1 cellular context compared by ENCODE assay signal in the genomic region with DNA sequence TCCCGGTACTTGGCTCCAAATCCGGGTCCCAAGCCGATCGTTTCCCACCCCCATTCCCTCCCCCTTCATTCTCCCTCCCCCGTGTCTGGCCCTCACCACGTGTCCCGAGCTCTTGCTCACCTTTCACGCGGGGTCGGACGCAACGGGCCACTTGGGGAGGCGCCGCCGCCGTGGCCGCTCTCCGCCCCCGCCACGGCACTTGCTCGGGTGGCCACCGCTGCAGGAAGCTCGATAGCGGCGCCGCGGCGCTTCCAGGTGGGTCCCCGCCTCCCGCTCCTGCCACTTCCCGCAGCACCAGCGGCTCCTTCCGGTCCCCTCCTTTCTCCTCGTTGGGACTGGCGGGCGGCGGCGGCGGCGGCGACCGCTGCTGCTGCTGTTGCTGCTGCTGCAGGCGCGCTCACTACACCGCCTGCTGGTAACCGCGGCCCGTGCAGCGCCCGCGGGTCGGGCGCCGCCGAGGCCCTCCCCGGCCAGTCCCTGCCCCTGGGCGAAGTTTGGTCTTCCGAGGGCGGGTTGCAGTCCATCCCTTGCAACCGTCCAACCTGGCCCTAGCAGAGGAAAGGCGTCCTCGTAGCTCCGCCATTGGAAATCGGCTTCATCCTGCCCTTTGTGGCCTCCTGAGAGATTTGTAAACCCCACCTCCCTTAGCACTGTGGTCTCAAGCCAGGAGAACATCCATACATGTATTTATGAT.
TF ChIP-seq lines count a peak whose summit lies in the region.

No MANE protein-coding gene starts in this region.

TF ChIP-seq in GM12878, 131 proteins besides CTCF, POLR2A, EP300 and RAD21 (continued from another document and continues in another):
- TF ChIP-seq, protein P1, sequence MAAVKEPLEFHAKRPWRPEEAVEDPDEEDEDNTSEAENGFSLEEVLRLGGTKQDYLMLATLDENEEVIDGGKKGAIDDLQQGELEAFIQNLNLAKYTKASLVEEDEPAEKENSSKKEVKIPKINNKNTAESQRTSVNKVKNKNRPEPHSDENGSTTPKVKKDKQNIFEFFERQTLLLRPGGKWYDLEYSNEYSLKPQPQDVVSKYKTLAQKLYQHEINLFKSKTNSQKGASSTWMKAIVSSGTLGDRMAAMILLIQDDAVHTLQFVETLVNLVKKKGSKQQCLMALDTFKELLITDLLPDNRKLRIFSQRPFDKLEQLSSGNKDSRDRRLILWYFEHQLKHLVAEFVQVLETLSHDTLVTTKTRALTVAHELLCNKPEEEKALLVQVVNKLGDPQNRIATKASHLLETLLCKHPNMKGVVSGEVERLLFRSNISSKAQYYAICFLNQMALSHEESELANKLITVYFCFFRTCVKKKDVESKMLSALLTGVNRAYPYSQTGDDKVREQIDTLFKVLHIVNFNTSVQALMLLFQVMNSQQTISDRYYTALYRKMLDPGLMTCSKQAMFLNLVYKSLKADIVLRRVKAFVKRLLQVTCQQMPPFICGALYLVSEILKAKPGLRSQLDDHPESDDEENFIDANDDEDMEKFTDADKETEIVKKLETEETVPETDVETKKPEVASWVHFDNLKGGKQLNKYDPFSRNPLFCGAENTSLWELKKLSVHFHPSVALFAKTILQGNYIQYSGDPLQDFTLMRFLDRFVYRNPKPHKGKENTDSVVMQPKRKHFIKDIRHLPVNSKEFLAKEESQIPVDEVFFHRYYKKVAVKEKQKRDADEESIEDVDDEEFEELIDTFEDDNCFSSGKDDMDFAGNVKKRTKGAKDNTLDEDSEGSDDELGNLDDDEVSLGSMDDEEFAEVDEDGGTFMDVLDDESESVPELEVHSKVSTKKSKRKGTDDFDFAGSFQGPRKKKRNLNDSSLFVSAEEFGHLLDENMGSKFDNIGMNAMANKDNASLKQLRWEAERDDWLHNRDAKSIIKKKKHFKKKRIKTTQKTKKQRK (IDR thresholded peaks at IDR 0.05; ENCODE audit: low read depth, low read length) = no peak
- TF ChIP-seq BHLHE40 (IDR thresholded peaks at IDR 0.05; ENCODE audit: borderline replicate concordance in 1 of 2, low read depth in 2 of 2, low read length in 1 of 2) = peak; percentile 78 to 91; a peak in 3 of 4 replicates
- peak; percentile 69 for TF ChIP-seq NR2F1 (conservative IDR thresholded peaks at IDR 0.05)
- 0 out of 2 replicates have a peak, but pooled peaks have one; percentile 10 for TF ChIP-seq CHD2 (IDR thresholded peaks at IDR 0.05; ENCODE audit: borderline replicate concordance, low read depth, low read length)
- TF ChIP-seq, protein P2, sequence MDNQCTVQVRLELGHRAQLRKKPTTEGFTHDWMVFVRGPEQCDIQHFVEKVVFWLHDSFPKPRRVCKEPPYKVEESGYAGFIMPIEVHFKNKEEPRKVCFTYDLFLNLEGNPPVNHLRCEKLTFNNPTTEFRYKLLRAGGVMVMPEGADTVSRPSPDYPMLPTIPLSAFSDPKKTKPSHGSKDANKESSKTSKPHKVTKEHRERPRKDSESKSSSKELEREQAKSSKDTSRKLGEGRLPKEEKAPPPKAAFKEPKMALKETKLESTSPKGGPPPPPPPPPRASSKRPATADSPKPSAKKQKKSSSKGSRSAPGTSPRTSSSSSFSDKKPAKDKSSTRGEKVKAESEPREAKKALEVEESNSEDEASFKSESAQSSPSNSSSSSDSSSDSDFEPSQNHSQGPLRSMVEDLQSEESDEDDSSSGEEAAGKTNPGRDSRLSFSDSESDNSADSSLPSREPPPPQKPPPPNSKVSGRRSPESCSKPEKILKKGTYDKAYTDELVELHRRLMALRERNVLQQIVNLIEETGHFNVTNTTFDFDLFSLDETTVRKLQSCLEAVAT (IDR thresholded peaks at IDR 0.05) = 0 out of 2 replicates have a peak, but pooled peaks have one; percentile 51
- TF ChIP-seq PML (IDR thresholded peaks at IDR 0.05; ENCODE audit: low read length) = peak; percentile 63; the same call in 1 of the 2 replicates
- TF ChIP-seq ETV6 (conservative IDR thresholded peaks at IDR 0.05 in 1 of 2, IDR thresholded peaks at IDR 0.05 in 1 of 2; ENCODE audit: borderline replicate concordance in 1 of 2, low read depth in 1 of 2) = peak in 1 of 2 experiments; percentile 89; a peak in 2 of 4 replicates
- TF ChIP-seq ESRRA (IDR thresholded peaks at IDR 0.05; ENCODE audit: low read length) = no peak
- no peak for TF ChIP-seq MYB (IDR thresholded peaks at IDR 0.05; ENCODE audit: borderline replicate concordance, low read depth, low read length)
- TF ChIP-seq, protein P3, sequence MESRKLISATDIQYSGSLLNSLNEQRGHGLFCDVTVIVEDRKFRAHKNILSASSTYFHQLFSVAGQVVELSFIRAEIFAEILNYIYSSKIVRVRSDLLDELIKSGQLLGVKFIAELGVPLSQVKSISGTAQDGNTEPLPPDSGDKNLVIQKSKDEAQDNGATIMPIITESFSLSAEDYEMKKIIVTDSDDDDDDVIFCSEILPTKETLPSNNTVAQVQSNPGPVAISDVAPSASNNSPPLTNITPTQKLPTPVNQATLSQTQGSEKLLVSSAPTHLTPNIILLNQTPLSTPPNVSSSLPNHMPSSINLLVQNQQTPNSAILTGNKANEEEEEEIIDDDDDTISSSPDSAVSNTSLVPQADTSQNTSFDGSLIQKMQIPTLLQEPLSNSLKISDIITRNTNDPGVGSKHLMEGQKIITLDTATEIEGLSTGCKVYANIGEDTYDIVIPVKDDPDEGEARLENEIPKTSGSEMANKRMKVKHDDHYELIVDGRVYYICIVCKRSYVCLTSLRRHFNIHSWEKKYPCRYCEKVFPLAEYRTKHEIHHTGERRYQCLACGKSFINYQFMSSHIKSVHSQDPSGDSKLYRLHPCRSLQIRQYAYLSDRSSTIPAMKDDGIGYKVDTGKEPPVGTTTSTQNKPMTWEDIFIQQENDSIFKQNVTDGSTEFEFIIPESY (IDR thresholded peaks at IDR 0.05) = no peak
- TF ChIP-seq ZSCAN29 (IDR thresholded peaks at IDR 0.05) = no peak
- TF ChIP-seq RUNX3 (IDR thresholded peaks at IDR 0.05; ENCODE audit: low read length) = peak; percentile 89
- no peak for TF ChIP-seq CEBPB (IDR thresholded peaks at IDR 0.05; ENCODE audit: borderline replicate concordance in 1 of 2, low read depth in 2 of 2, low read length in 2 of 2)
- no peak for TF ChIP-seq SMAD1 (IDR thresholded peaks at IDR 0.05; ENCODE audit: low read depth, partially characterized antibody)
- TF ChIP-seq ASH2L (IDR thresholded peaks at IDR 0.05; ENCODE audit: borderline replicate concordance, low read depth) = no peak
- TF ChIP-seq, protein P4, sequence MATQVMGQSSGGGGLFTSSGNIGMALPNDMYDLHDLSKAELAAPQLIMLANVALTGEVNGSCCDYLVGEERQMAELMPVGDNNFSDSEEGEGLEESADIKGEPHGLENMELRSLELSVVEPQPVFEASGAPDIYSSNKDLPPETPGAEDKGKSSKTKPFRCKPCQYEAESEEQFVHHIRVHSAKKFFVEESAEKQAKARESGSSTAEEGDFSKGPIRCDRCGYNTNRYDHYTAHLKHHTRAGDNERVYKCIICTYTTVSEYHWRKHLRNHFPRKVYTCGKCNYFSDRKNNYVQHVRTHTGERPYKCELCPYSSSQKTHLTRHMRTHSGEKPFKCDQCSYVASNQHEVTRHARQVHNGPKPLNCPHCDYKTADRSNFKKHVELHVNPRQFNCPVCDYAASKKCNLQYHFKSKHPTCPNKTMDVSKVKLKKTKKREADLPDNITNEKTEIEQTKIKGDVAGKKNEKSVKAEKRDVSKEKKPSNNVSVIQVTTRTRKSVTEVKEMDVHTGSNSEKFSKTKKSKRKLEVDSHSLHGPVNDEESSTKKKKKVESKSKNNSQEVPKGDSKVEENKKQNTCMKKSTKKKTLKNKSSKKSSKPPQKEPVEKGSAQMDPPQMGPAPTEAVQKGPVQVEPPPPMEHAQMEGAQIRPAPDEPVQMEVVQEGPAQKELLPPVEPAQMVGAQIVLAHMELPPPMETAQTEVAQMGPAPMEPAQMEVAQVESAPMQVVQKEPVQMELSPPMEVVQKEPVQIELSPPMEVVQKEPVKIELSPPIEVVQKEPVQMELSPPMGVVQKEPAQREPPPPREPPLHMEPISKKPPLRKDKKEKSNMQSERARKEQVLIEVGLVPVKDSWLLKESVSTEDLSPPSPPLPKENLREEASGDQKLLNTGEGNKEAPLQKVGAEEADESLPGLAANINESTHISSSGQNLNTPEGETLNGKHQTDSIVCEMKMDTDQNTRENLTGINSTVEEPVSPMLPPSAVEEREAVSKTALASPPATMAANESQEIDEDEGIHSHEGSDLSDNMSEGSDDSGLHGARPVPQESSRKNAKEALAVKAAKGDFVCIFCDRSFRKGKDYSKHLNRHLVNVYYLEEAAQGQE (IDR thresholded peaks at IDR 0.05; ENCODE audit: low read depth, low read length) = no peak
- TF ChIP-seq, protein P5, sequence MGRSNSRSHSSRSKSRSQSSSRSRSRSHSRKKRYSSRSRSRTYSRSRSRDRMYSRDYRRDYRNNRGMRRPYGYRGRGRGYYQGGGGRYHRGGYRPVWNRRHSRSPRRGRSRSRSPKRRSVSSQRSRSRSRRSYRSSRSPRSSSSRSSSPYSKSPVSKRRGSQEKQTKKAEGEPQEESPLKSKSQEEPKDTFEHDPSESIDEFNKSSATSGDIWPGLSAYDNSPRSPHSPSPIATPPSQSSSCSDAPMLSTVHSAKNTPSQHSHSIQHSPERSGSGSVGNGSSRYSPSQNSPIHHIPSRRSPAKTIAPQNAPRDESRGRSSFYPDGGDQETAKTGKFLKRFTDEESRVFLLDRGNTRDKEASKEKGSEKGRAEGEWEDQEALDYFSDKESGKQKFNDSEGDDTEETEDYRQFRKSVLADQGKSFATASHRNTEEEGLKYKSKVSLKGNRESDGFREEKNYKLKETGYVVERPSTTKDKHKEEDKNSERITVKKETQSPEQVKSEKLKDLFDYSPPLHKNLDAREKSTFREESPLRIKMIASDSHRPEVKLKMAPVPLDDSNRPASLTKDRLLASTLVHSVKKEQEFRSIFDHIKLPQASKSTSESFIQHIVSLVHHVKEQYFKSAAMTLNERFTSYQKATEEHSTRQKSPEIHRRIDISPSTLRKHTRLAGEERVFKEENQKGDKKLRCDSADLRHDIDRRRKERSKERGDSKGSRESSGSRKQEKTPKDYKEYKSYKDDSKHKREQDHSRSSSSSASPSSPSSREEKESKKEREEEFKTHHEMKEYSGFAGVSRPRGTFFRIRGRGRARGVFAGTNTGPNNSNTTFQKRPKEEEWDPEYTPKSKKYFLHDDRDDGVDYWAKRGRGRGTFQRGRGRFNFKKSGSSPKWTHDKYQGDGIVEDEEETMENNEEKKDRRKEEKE (IDR thresholded peaks at IDR 0.05) = no peak
- no peak for TF ChIP-seq TARDBP (IDR thresholded peaks at IDR 0.05; ENCODE audit: borderline replicate concordance)
- TF ChIP-seq, protein P6, sequence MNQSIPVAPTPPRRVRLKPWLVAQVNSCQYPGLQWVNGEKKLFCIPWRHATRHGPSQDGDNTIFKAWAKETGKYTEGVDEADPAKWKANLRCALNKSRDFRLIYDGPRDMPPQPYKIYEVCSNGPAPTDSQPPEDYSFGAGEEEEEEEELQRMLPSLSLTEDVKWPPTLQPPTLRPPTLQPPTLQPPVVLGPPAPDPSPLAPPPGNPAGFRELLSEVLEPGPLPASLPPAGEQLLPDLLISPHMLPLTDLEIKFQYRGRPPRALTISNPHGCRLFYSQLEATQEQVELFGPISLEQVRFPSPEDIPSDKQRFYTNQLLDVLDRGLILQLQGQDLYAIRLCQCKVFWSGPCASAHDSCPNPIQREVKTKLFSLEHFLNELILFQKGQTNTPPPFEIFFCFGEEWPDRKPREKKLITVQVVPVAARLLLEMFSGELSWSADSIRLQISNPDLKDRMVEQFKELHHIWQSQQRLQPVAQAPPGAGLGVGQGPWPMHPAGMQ (IDR thresholded peaks at IDR 0.05; ENCODE audit: borderline replicate concordance) = no peak
- TF ChIP-seq, protein P7, sequence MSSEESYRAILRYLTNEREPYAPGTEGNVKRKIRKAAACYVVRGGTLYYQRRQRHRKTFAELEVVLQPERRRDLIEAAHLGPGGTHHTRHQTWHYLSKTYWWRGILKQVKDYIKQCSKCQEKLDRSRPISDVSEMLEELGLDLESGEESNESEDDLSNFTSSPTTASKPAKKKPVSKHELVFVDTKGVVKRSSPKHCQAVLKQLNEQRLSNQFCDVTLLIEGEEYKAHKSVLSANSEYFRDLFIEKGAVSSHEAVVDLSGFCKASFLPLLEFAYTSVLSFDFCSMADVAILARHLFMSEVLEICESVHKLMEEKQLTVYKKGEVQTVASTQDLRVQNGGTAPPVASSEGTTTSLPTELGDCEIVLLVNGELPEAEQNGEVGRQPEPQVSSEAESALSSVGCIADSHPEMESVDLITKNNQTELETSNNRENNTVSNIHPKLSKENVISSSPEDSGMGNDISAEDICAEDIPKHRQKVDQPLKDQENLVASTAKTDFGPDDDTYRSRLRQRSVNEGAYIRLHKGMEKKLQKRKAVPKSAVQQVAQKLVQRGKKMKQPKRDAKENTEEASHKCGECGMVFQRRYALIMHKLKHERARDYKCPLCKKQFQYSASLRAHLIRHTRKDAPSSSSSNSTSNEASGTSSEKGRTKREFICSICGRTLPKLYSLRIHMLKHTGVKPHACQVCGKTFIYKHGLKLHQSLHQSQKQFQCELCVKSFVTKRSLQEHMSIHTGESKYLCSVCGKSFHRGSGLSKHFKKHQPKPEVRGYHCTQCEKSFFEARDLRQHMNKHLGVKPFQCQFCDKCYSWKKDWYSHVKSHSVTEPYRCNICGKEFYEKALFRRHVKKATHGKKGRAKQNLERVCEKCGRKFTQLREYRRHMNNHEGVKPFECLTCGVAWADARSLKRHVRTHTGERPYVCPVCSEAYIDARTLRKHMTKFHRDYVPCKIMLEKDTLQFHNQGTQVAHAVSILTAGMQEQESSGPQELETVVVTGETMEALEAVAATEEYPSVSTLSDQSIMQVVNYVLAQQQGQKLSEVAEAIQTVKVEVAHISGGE (CRISPR knock-in tag; IDR thresholded peaks at IDR 0.05) = peak; percentile 47; the same call in 1 of the 2 replicates
- TF ChIP-seq CHD4 (IDR thresholded peaks at IDR 0.05) = no peak
- TF ChIP-seq, protein P8, sequence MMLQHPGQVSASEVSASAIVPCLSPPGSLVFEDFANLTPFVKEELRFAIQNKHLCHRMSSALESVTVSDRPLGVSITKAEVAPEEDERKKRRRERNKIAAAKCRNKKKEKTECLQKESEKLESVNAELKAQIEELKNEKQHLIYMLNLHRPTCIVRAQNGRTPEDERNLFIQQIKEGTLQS (IDR thresholded peaks at IDR 0.05; ENCODE audit: borderline replicate concordance, extremely low read depth, low read depth, low read length) = no peak
- TF ChIP-seq IKZF1 (conservative IDR thresholded peaks at IDR 0.05) = peak; percentile 92
- TF ChIP-seq BRCA1 (IDR thresholded peaks at IDR 0.05; ENCODE audit: low read depth, low read length) = no peak
- peak; percentile 10 for TF ChIP-seq SP1 (IDR thresholded peaks at IDR 0.05; ENCODE audit: low read depth, low read length)
- TF ChIP-seq, protein P9, sequence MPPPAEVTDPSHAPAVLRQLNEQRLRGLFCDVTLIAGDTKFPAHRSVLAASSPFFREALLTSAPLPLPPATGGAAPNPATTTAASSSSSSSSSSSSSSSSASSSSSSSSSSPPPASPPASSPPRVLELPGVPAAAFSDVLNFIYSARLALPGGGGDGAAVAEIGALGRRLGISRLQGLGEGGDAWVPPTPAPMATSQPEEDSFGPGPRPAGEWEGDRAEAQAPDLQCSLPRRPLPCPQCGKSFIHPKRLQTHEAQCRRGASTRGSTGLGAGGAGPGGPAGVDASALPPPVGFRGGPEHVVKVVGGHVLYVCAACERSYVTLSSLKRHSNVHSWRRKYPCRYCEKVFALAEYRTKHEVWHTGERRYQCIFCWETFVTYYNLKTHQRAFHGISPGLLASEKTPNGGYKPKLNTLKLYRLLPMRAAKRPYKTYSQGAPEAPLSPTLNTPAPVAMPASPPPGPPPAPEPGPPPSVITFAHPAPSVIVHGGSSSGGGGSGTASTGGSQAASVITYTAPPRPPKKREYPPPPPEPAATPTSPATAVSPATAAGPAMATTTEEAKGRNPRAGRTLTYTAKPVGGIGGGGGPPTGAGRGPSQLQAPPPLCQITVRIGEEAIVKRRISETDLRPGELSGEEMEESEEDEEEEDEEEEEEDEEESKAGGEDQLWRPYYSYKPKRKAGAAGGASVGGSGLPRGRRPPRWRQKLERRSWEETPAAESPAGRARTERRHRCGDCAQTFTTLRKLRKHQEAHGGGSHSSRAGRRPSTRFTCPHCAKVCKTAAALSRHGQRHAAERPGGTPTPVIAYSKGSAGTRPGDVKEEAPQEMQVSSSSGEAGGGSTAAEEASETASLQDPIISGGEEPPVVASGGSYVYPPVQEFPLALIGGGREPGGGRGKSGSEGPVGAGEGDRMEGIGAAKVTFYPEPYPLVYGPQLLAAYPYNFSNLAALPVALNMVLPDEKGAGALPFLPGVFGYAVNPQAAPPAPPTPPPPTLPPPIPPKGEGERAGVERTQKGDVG (CRISPR knock-in tag; IDR thresholded peaks at IDR 0.05) = no peak
- TF ChIP-seq GABPA (IDR thresholded peaks at IDR 0.05; ENCODE audit: low read depth) = peak; percentile 86
